In genomic region chr19:4908781-4909171, GRCh38 we compare ENCODE assay signal across 9 cellular contexts. TPM values are rescaled to one million over a fixed set of nuclear protein-coding genes. Genes with fewer than 3 reads are reported as not detected.
DNase-seq lines count a peak whose midpoint lies in the region; ATAC-seq, FAIRE-seq and TF ChIP-seq lines count a peak whose summit lies in the region.
"Had no signal": no experiment of that assay in that cellular context is flagged by ENCODE, and none has a peak within 500 bp of the region (broad histone marks: within the 10 kb centered on the region; RNA-seq: fewer than 3 reads in every experiment).

No MANE protein-coding gene starts in this region.

- no peak overlapping the region for H3K27ac ChIP-seq in CD8-positive, alpha-beta T cell (ENCODE audit: low read depth, low read length)
- H3K27ac ChIP-seq in HUES48 (ENCODE audit: low read depth, low read length), result no peak overlapping the region

- H3K9ac ChIP-seq in HUES48 (ENCODE audit: low read depth, low read length), result peak overlapping the region; percentile 66; the same call in 1 of the 2 replicates

- peaks cover 62% of the 10 kb centered on the region for H3K4me1 Mint-ChIP-seq in CD8-positive, alpha-beta T cell (ENCODE audit: low read depth)
- H3K4me1 Mint-ChIP-seq in activated T-helper 2 cell treated with anti-CD3 and anti-CD28 coated beads, Interferon-gamma antibody, Interleukin-2, Interleukin-4, amounts not matched to agents 10 μg/mL and 5 μg/mL and 100 μg/mL, durations not matched to agents 14 hours and 24 hours and 36 hours (ENCODE audit: low read depth), result peaks cover 27% of the 10 kb centered on the region
- peaks cover 30 to 54% (median 44%) of the 10 kb centered on the region in 3 donors for H3K4me1 Mint-ChIP-seq in naive B cell

- POLR2A ChIA-PET in CD8-positive, alpha-beta T cell (lab: Charles Lee), result interaction anchor here (0.8 kb wide), 1 partner anchor 8 kb away, joined by 6 read pairs; no protein-coding TSS in a partner anchor

- H3K4me1 ChIP-seq in CD8-positive, alpha-beta T cell (ENCODE audit: insufficient read depth, low read length), result peaks cover 50% of the 10 kb centered on the region
- peaks cover 11% of the 10 kb centered on the region for H3K4me1 ChIP-seq in HUES48 (ENCODE audit: control insufficient read depth, insufficient read depth, low read length)

- FAIRE-seq in GM19239 (lab: Jason Lieb, UNC), result no peak

- intact Hi-C loops in CD8-positive, alpha-beta T cell (cut with DNase I, micrococcal nuclease), result no loop called here
- intact Hi-C loops in activated T-helper 2 cell treated with anti-CD3 and anti-CD28 coated beads, Interferon-gamma antibody, Interleukin-2, Interleukin-4, amounts not matched to agents 10 μg/mL and 5 μg/mL and 100 μg/mL, durations not matched to agents 14 hours and 24 hours and 36 hours (cut with micrococcal nuclease), result no loop called here

- H3K27me3 Mint-ChIP-seq in CD8-positive, alpha-beta T cell (ENCODE audit: low read depth), result no peaks in the 10 kb centered on the region
- no peaks in the 10 kb centered on the region for H3K27me3 Mint-ChIP-seq in activated T-helper 2 cell treated with anti-CD3 and anti-CD28 coated beads, Interferon-gamma antibody, Interleukin-2, Interleukin-4, amounts not matched to agents 10 μg/mL and 5 μg/mL and 100 μg/mL, durations not matched to agents 14 hours and 24 hours and 36 hours (ENCODE audit: low read depth)
- H3K27me3 Mint-ChIP-seq in naive B cell, result no peaks in the 10 kb centered on the region

- no peak for TF ChIP-seq CTCF in CD8-positive, alpha-beta T cell (IDR thresholded peaks at IDR 0.05)

- no peak for DNase-seq in CD8-positive, alpha-beta T cell
- DNase-seq in activated T-helper 2 cell treated with anti-CD3 and anti-CD28 coated beads, Interferon-gamma antibody, Interleukin-2, Interleukin-4, amounts not matched to agents 10 μg/mL and 5 μg/mL and 100 μg/mL, durations not matched to agents 14 hours and 24 hours and 36 hours (ENCODE audit: low spot score), result no peak
- DNase-seq in naive B cell (no peak), GM19239 (ENCODE audit: insufficient read length, low spot score) (no peak), DMS79 treated with DMSO at 0.1 percent for 48 hours (lab: John Stamatoyannopoulos, UW) (no peak), hippocampal formation (lab: John Stamatoyannopoulos, UW) (no peak), OCI-M1 (lab: John Stamatoyannopoulos, UW) (no peak)
- DNase-seq: midbrain had no signal

- H3K9me3 Mint-ChIP-seq in CD8-positive, alpha-beta T cell, result no peaks in the 10 kb centered on the region
- H3K9me3 Mint-ChIP-seq in activated T-helper 2 cell treated with anti-CD3 and anti-CD28 coated beads, Interferon-gamma antibody, Interleukin-2, Interleukin-4, amounts not matched to agents 10 μg/mL and 5 μg/mL and 100 μg/mL, durations not matched to agents 14 hours and 24 hours and 36 hours, result no peaks in the 10 kb centered on the region
- no peaks in the 10 kb centered on the region for H3K9me3 Mint-ChIP-seq in naive B cell

- H3K36me3 Mint-ChIP-seq in CD8-positive, alpha-beta T cell, result peaks cover 27% of the 10 kb centered on the region
- peaks cover 29% of the 10 kb centered on the region for H3K36me3 Mint-ChIP-seq in activated T-helper 2 cell treated with anti-CD3 and anti-CD28 coated beads, Interferon-gamma antibody, Interleukin-2, Interleukin-4, amounts not matched to agents 10 μg/mL and 5 μg/mL and 100 μg/mL, durations not matched to agents 14 hours and 24 hours and 36 hours (ENCODE audit: low read depth)
- H3K36me3 Mint-ChIP-seq in naive B cell, result no peaks in the 10 kb centered on the region

- H3K27me3 ChIP-seq in CD8-positive, alpha-beta T cell (ENCODE audit: insufficient read depth, low read length), result no peaks in the 10 kb centered on the region
- peaks cover 8% of the 10 kb centered on the region; the same call in 1 of the 2 replicates for H3K27me3 ChIP-seq in HUES48 (ENCODE audit: control insufficient read depth, insufficient read depth, low read length)

- no peaks in the 10 kb centered on the region for H3K9me3 ChIP-seq in CD8-positive, alpha-beta T cell (ENCODE audit: low read length)
- no peaks in the 10 kb centered on the region for H3K9me3 ChIP-seq in HUES48 (ENCODE audit: control insufficient read depth, insufficient read depth, low read length)

- H3K36me3 ChIP-seq in CD8-positive, alpha-beta T cell (ENCODE audit: insufficient read depth, low read length), result peaks cover 3% of the 10 kb centered on the region
- H3K36me3 ChIP-seq in HUES48 (ENCODE audit: control insufficient read depth, insufficient read depth, low read length), result peaks cover 17% of the 10 kb centered on the region

- no peak overlapping the region for H3K27ac Mint-ChIP-seq in CD8-positive, alpha-beta T cell
- no peak overlapping the region for H3K27ac Mint-ChIP-seq in activated T-helper 2 cell treated with anti-CD3 and anti-CD28 coated beads, Interferon-gamma antibody, Interleukin-2, Interleukin-4, amounts not matched to agents 10 μg/mL and 5 μg/mL and 100 μg/mL, durations not matched to agents 14 hours and 24 hours and 36 hours
- no peak overlapping the region for H3K27ac Mint-ChIP-seq in naive B cell

- H3K4me3 ChIP-seq in CD8-positive, alpha-beta T cell (ENCODE audit: low read depth, low read length), result peak overlapping the region; percentile 62
- H3K4me3 ChIP-seq in HUES48 (ENCODE audit: low read depth, low read length), result peak overlapping the region; percentile 76; the same call in 1 of the 2 replicates

- peak overlapping the region; percentile 65 for H3K4me3 Mint-ChIP-seq in CD8-positive, alpha-beta T cell
- H3K4me3 Mint-ChIP-seq in activated T-helper 2 cell treated with anti-CD3 and anti-CD28 coated beads, Interferon-gamma antibody, Interleukin-2, Interleukin-4, amounts not matched to agents 10 μg/mL and 5 μg/mL and 100 μg/mL, durations not matched to agents 14 hours and 24 hours and 36 hours (ENCODE audit: low read depth), result peak overlapping the region; percentile 37
- H3K4me3 Mint-ChIP-seq in naive B cell, result peak overlapping the region; percentile 66 to 82 (median 70)

- CTCF ChIA-PET in CD8-positive, alpha-beta T cell (lab: Charles Lee), result interaction anchor here (0.8 to 10.6 kb wide), 3 partner anchors 38 to 117 kb away, joined by 3 to 162 read pairs (median 5); partner anchors contain the start of genes FEM1A and PLIN3

- no peak for ATAC-seq in CD8-positive, alpha-beta T cell
- ATAC-seq in naive B cell (ENCODE audit: low read depth in 2 of 2), result no peak

RNA-seq across cellular contexts. Expression of gene UHRF1, which starts 0.5 kb away (rescaled TPM):
- total RNA-seq in CD8-positive, alpha-beta T cell, result under 1 TPM; 0.33 to 0.56 TPM
- total RNA-seq in activated T-helper 2 cell treated with anti-CD3 and anti-CD28 coated beads, Interferon-gamma antibody, Interleukin-2, Interleukin-4, amounts not matched to agents 10 μg/mL and 5 μg/mL and 100 μg/mL, durations not matched to agents 14 hours and 24 hours and 36 hours, result 137 and 138 TPM in 2 replicates
- under 1 TPM in 4 of 6 donors, not detected in 2; 0.07 to 0.17 (median 0.14) TPM for polyA plus RNA-seq in naive B cell (ENCODE audit: low read depth in 6 of 6)

RNA-seq across cellular contexts. Expression of gene ARRDC5, which starts 6.1 kb away (rescaled TPM):
- total RNA-seq in CD8-positive, alpha-beta T cell, result 1 to 10 TPM; 7.0 to 9.7 TPM
- 0.23 and 0.27 TPM in 2 replicates for total RNA-seq in activated T-helper 2 cell treated with anti-CD3 and anti-CD28 coated beads, Interferon-gamma antibody, Interleukin-2, Interleukin-4, amounts not matched to agents 10 μg/mL and 5 μg/mL and 100 μg/mL, durations not matched to agents 14 hours and 24 hours and 36 hours
- polyA plus RNA-seq in naive B cell (ENCODE audit: low read depth in 6 of 6), result 1 to 10 TPM; 1.9 to 3.7 (median 2.5) TPM

RNA-seq across cellular contexts. Expression of gene PLIN3, which starts 41.3 kb away (rescaled TPM):
- 10 to 100 TPM; 16.2 to 16.7 TPM for total RNA-seq in CD8-positive, alpha-beta T cell
- total RNA-seq in activated T-helper 2 cell treated with anti-CD3 and anti-CD28 coated beads, Interferon-gamma antibody, Interleukin-2, Interleukin-4, amounts not matched to agents 10 μg/mL and 5 μg/mL and 100 μg/mL, durations not matched to agents 14 hours and 24 hours and 36 hours, result 55.3 and 61.8 TPM in 2 replicates
- polyA plus RNA-seq in naive B cell (ENCODE audit: low read depth in 6 of 6), result 10 to 100 TPM; 35.0 to 57.6 (median 40.4) TPM

Comparison
In these comparisons a context has a peak if more than half of its experiments do, and no peak if none do; other contexts are left out.
1. RNA of gene UHRF1, which starts 0.5 kb away (total RNA-seq): 137 to 138 TPM in activated T-helper 2 cell treated with anti-CD3 and anti-CD28 coated beads, Interferon-gamma antibody, Interleukin-2, Interleukin-4, amounts not matched to agents 10 μg/mL and 5 μg/mL and 100 μg/mL, durations not matched to agents 14 hours and 24 hours and 36 hours; 0.33 to 0.56 TPM in CD8-positive, alpha-beta T cell; every median in the first group is over 10 times any median in the second.
2. Peak in every context shown above with its lines, with median percentiles within 50 percentile points of each other: H3K4me3 Mint-ChIP-seq.